Comparison of ENCODE assay signal across 30 cellular contexts in the genomic region with DNA sequence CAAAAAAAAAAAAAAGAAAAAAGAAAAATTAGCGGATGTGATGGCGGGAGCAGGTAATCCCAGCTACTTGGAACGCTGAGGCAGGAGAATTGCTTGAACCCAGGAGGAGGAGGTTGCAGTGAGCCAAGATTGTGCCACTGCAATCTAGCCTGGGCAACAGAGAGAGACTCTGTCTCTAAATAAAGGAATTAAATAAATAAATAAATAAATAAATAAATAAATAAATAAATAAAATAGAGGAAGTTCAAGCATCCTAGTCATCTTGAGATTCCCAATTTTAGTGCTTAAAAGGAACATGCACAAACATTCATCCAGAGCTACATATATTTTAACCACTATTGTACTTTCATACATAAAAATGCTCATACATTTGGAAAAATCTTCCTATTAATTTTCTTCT.
DNase-seq lines count a peak whose midpoint lies in the region; ATAC-seq, FAIRE-seq and TF ChIP-seq lines count a peak whose summit lies in the region.
"Had no signal": no experiment of that assay in that cellular context is flagged by ENCODE, and none has a peak within 500 bp of the region (broad histone marks: within the 10 kb centered on the region; RNA-seq: fewer than 3 reads in every experiment).

No MANE protein-coding gene starts in this region.

- no peak for TF ChIP-seq RAD21 in A549 (conservative IDR thresholded peaks at IDR 0.05 in 1 of 2, IDR thresholded peaks at IDR 0.05 in 1 of 2)

- 6% methylated on average over 3 of the region's 3 CpGs for WGBS in A549 (ENCODE audit: missing lambda C conversion rate)

- H3K4me3 ChIP-seq in A549 (no peak overlapping the region), HEK293 (ENCODE audit: low read depth, low read length) (no peak overlapping the region), SJCRH30 (no peak overlapping the region)
- H3K4me3 ChIP-seq: BLaER1; BLaER1 treated with 17β-estradiol and CSF1 and Interleukin-3, amounts not matched to agents 10 nM and 100 nM had no signal

- ATAC-seq in A549 (no peak), HG03520 (IDR thresholded peaks at IDR 0.05; ENCODE audit: unreplicated experiment) (no peak)
- ATAC-seq: CD8-positive, alpha-beta T cell had no signal

- H3K9me3 ChIP-seq in A549 = no peaks in the 10 kb centered on the region
- no peaks in the 10 kb centered on the region for H3K9me3 ChIP-seq in HEK293 (ENCODE audit: control insufficient read depth, insufficient read depth, low read depth, low read length)
- no peaks in the 10 kb centered on the region for H3K9me3 ChIP-seq in SJCRH30 (replicated peaks)
- H3K9me3 ChIP-seq: BE2C; BLaER1; BLaER1 treated with 17β-estradiol and CSF1 and Interleukin-3, amounts not matched to agents 10 nM and 100 nM; Caco-2 had no signal

- H3K36me3 ChIP-seq in HEK293 (ENCODE audit: control insufficient read depth in 2 of 2, insufficient read depth in 1 of 2, low read length in 2 of 2) (no peaks in the 10 kb centered on the region), SJCRH30 (no peaks in the 10 kb centered on the region)
- H3K36me3 ChIP-seq: BE2C; BLaER1; BLaER1 treated with 17β-estradiol and CSF1 and Interleukin-3, amounts not matched to agents 10 nM and 100 nM had no signal

- 0 out of 2 replicates have a peak, but pooled peaks cover 4% of the 10 kb centered on the region for H3K27me3 ChIP-seq in SJCRH30
- H3K27me3 ChIP-seq: BE2C; BLaER1; BLaER1 treated with 17β-estradiol and CSF1 and Interleukin-3, amounts not matched to agents 10 nM and 100 nM had no signal

- DNase-seq in A549 (ENCODE audit: low read depth in 1 of 2, low spot score in 1 of 2) (no peak), SJCRH30 (no peak)
- DNase-seq: 8988T; ACHN; AML-193; BE2C; C1 segment of cervical spinal cord; Caco-2; Calu3; CD4-positive, alpha-beta memory T cell; CD4-positive, alpha-beta T cell; CD4-positive, CD25-positive, alpha-beta regulatory T cell; CD8-positive, alpha-beta memory T cell; CD8-positive, alpha-beta T cell; COR-L47; DMS 273 treated with DMSO at 0.1 percent for 48 hours; DMS153; DMS53; DMS79; DMS79 treated with DMSO at 0.1 percent for 48 hours; DND-41; EL had no signal

- no peak overlapping the region for H3K4me2 ChIP-seq in A549
- H3K4me2 ChIP-seq: BLaER1; BLaER1 treated with 17β-estradiol and CSF1 and Interleukin-3, amounts not matched to agents 10 nM and 100 nM had no signal

- H3K4me1 ChIP-seq in A549 = no peaks in the 10 kb centered on the region
- no peaks in the 10 kb centered on the region for H3K4me1 ChIP-seq in HEK293 (ENCODE audit: control insufficient read depth, insufficient read depth, low read length)
- no peaks in the 10 kb centered on the region for H3K4me1 ChIP-seq in SJCRH30
- H3K4me1 ChIP-seq: BE2C; BLaER1; BLaER1 treated with 17β-estradiol and CSF1 and Interleukin-3, amounts not matched to agents 10 nM and 100 nM; Caco-2 had no signal

- POLR2A ChIA-PET in A549 (lab: Yijun Ruan, JAX) = no interaction called here
- POLR2A ChIA-PET in HEK293 (lab: Yijun Ruan, JAX) = no interaction called here

- CTCF ChIA-PET in A549 (lab: Yijun Ruan, JAX) (no interaction called here), HEK293 (lab: Yijun Ruan, JAX) (no interaction called here)

- no peak for FAIRE-seq in A549 (lab: Jason Lieb, UNC)
- FAIRE-seq: A204.1, D721Med had no signal

- TF ChIP-seq POLR2A in A549 (IDR thresholded peaks at IDR 0.05; ENCODE audit: low read length) = no peak

- no peak for TF ChIP-seq CTCF in A549 (IDR thresholded peaks at IDR 0.05)
- no peak for TF ChIP-seq CTCF in HEK293 (tag by site-specific recombination; IDR thresholded peaks at IDR 0.05)

- TF ChIP-seq EP300 in A549 (IDR thresholded peaks at IDR 0.05) = no peak

- H3K27ac ChIP-seq in A549 = no peak overlapping the region
- no peak overlapping the region for H3K27ac ChIP-seq in HEK293 (ENCODE audit: extremely low read depth, low read depth, low read length)
- H3K27ac ChIP-seq in SJCRH30 = no peak overlapping the region
- H3K27ac ChIP-seq: 22Rv1; BLaER1; BLaER1 treated with 17β-estradiol and CSF1 and Interleukin-3, amounts not matched to agents 10 nM and 100 nM; C4-2B had no signal

TF ChIP-seq in A549, 52 proteins besides CTCF, POLR2A, EP300 and RAD21:
- TF ChIP-seq ZC3H11A (IDR thresholded peaks at IDR 0.05) (peak; percentile 48), ZFP36 (IDR thresholded peaks at IDR 0.05; ENCODE audit: borderline replicate concordance, partially characterized antibody) (no peak)
TF ChIP-seq in A549: peak in this region for 1.

TF ChIP-seq in HEK293, 187 proteins besides CTCF, POLR2A, EP300 and RAD21 (continues in another document):
- TF ChIP-seq IKZF3 (tag by site-specific recombination; IDR thresholded peaks at IDR 0.05) = no peak
- TF ChIP-seq GLIS2 (tag by site-specific recombination; IDR thresholded peaks at IDR 0.05) = no peak
- TF ChIP-seq ZNF426 (tag by site-specific recombination; IDR thresholded peaks at IDR 0.05) = peak; percentile 58
- TF ChIP-seq, protein P1, sequence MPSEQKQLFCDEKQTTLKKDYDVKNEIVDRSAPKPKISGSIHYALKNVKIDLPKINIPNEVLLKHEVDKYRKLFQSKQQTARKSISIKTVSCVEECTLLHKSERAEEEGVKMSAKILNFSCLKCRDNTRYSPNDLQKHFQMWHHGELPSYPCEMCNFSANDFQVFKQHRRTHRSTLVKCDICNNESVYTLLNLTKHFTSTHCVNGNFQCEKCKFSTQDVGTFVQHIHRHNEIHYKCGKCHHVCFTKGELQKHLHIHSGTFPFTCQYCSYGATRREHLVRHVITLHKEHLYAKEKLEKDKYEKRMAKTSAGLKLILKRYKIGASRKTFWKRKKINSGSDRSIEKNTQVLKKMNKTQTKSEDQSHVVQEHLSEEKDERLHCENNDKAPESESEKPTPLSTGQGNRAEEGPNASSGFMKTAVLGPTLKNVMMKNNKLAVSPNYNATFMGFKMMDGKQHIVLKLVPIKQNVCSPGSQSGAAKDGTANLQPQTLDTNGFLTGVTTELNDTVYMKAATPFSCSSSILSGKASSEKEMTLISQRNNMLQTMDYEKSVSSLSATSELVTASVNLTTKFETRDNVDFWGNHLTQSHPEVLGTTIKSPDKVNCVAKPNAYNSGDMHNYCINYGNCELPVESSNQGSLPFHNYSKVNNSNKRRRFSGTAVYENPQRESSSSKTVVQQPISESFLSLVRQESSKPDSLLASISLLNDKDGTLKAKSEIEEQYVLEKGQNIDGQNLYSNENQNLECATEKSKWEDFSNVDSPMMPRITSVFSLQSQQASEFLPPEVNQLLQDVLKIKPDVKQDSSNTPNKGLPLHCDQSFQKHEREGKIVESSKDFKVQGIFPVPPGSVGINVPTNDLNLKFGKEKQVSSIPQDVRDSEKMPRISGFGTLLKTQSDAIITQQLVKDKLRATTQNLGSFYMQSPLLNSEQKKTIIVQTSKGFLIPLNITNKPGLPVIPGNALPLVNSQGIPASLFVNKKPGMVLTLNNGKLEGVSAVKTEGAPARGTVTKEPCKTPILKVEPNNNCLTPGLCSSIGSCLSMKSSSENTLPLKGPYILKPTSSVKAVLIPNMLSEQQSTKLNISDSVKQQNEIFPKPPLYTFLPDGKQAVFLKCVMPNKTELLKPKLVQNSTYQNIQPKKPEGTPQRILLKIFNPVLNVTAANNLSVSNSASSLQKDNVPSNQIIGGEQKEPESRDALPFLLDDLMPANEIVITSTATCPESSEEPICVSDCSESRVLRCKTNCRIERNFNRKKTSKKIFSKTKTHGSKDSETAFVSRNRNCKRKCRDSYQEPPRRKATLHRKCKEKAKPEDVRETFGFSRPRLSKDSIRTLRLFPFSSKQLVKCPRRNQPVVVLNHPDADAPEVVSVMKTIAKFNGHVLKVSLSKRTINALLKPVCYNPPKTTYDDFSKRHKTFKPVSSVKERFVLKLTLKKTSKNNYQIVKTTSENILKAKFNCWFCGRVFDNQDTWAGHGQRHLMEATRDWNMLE (tag by site-specific recombination; conservative IDR thresholded peaks at IDR 0.05; ENCODE audit: low read depth) = peak; percentile 57; the same call in 1 of the 2 replicates
- TF ChIP-seq ZNF416 (tag by site-specific recombination; IDR thresholded peaks at IDR 0.05) = no peak
- TF ChIP-seq, protein P2, sequence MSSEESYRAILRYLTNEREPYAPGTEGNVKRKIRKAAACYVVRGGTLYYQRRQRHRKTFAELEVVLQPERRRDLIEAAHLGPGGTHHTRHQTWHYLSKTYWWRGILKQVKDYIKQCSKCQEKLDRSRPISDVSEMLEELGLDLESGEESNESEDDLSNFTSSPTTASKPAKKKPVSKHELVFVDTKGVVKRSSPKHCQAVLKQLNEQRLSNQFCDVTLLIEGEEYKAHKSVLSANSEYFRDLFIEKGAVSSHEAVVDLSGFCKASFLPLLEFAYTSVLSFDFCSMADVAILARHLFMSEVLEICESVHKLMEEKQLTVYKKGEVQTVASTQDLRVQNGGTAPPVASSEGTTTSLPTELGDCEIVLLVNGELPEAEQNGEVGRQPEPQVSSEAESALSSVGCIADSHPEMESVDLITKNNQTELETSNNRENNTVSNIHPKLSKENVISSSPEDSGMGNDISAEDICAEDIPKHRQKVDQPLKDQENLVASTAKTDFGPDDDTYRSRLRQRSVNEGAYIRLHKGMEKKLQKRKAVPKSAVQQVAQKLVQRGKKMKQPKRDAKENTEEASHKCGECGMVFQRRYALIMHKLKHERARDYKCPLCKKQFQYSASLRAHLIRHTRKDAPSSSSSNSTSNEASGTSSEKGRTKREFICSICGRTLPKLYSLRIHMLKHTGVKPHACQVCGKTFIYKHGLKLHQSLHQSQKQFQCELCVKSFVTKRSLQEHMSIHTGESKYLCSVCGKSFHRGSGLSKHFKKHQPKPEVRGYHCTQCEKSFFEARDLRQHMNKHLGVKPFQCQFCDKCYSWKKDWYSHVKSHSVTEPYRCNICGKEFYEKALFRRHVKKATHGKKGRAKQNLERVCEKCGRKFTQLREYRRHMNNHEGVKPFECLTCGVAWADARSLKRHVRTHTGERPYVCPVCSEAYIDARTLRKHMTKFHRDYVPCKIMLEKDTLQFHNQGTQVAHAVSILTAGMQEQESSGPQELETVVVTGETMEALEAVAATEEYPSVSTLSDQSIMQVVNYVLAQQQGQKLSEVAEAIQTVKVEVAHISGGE (tag by site-specific recombination; conservative IDR thresholded peaks at IDR 0.05; ENCODE audit: low read depth) = peak; percentile 52; the same call in 1 of the 2 replicates
- no peak for TF ChIP-seq BCL11B (tag by site-specific recombination; IDR thresholded peaks at IDR 0.05; ENCODE audit: low read depth)
